Comparison of ENCODE assay signal across 13 cellular contexts in the genomic region with DNA sequence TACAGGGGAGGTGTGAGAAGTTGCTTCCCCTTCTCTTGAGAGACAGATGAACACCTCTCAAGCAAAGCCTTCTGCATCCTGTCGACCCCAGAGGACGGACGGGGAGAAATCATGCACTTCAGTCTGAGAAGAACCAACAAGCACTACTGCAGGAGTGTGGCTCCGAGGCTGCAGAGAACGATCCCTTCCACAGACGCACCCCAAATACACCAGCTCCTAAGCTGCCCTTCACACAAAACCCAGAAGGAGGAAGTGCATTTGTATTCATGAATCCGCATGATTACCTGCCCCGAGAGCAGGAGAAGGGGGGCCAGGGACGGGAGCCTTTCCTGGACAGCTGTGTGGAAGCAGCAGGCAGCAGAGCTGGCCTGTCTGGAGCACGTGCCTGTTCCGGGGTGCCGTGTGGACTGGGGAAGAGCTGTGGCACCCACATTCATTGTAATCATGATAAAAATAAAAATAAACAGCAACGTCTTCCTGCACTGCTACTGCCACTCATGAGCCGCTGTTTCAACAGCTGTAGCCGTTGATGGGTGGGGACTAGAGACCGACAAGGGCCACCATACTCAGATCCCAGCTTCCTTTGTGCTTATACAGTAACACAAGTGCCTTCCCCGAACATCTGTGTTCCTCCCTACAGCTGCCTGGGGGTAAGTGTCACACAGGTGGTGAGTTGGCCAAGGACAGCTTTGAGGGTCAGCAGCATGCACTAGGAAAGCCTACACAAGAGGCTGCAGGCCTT. TPM values are rescaled to one million over a fixed set of nuclear protein-coding genes. Genes with fewer than 3 reads are reported as not detected.
A peak's percentile ranks its signal among the peaks of the same experiment; 100 is the strongest.
DNase-seq lines count a peak whose midpoint lies in the region; ATAC-seq lines count a peak whose summit lies in the region.
"Had no signal": no experiment of that assay in that cellular context is flagged by ENCODE, and none has a peak within 500 bp of the region (broad histone marks: within the 10 kb centered on the region; RNA-seq: fewer than 3 reads in every experiment).

No MANE protein-coding gene starts in this region.

- POLR2A ChIA-PET in T-cell (lab: Charles Lee), result no interaction called here
- POLR2A ChIA-PET in naive thymus-derived CD4-positive, alpha-beta T cell (lab: Charles Lee), result no interaction called here

- ATAC-seq in GM21390 (IDR thresholded peaks at IDR 0.05; ENCODE audit: unreplicated experiment) (peak; percentile 43), T-cell (replicated peaks in 1 of 4) (peak; percentile 48 to 79 (median 60)), HG02981 (IDR thresholded peaks at IDR 0.05; ENCODE audit: unreplicated experiment) (no peak)
- ATAC-seq in naive thymus-derived CD4-positive, alpha-beta T cell, result peak; percentile 58

- H3K27ac Mint-ChIP-seq in T-cell, result peak overlapping the region; percentile 24 to 25
- H3K27ac Mint-ChIP-seq in naive thymus-derived CD4-positive, alpha-beta T cell, result peak overlapping the region in 8 of 9 donors; percentile 5 to 84 (median 64)
- H3K27ac Mint-ChIP-seq: nephron had no signal

- H3K9me3 ChIP-seq in naive thymus-derived CD4-positive, alpha-beta T cell (ENCODE audit: control insufficient read depth in 2 of 3, low read length in 3 of 3), result no peaks in the 10 kb centered on the region
- H3K9me3 ChIP-seq: Peyer's patch had no signal

- peaks cover 10 to 16% (median 13%) of the 10 kb centered on the region in 3 donors for H3K4me1 Mint-ChIP-seq in T-cell
- H3K4me1 Mint-ChIP-seq in naive thymus-derived CD4-positive, alpha-beta T cell, result peaks cover 9 to 23% (median 13%) of the 10 kb centered on the region in 7 donors

- no peak overlapping the region for H3K27ac ChIP-seq in naive thymus-derived CD4-positive, alpha-beta T cell (ENCODE audit: low read depth, low read length)
- H3K27ac ChIP-seq: Peyer's patch had no signal

- H3K36me3 ChIP-seq in naive thymus-derived CD4-positive, alpha-beta T cell (ENCODE audit: control insufficient read depth in 2 of 3, insufficient read depth in 3 of 3, low read length in 3 of 3), result peaks cover 0 to 2% (median 0%) of the 10 kb centered on the region in 3 experiments

- intact Hi-C loops in naive thymus-derived CD4-positive, alpha-beta T cell (cut with micrococcal nuclease), result no loop called here
- intact Hi-C loops in head of caudate nucleus (cut with DNase I), result no loop called here

- H3K36me3 Mint-ChIP-seq in T-cell, result peaks cover 45% of the 10 kb centered on the region
- H3K36me3 Mint-ChIP-seq in naive thymus-derived CD4-positive, alpha-beta T cell, result peaks cover 9 to 41% (median 26%) of the 10 kb centered on the region in 5 donors

- peak overlapping the region; percentile 18 to 71 (median 52) for H3K4me3 Mint-ChIP-seq in T-cell
- H3K4me3 Mint-ChIP-seq in naive thymus-derived CD4-positive, alpha-beta T cell, result peak overlapping the region in 9 of 10 donors; percentile 49 to 78 (median 72)
- H3K4me3 Mint-ChIP-seq: nephron had no signal

- H3K4me3 ChIP-seq in naive thymus-derived CD4-positive, alpha-beta T cell (ENCODE audit: low read length), result no peak overlapping the region
- H3K4me3 ChIP-seq: Peyer's patch had no signal

- CTCF ChIA-PET in T-cell (lab: Charles Lee), result interaction anchor here (0.8 kb wide), 2 partner anchors 37 kb away, joined by 3 read pairs; no protein-coding TSS in a partner anchor
- CTCF ChIA-PET in naive thymus-derived CD4-positive, alpha-beta T cell (lab: Charles Lee), result no interaction called here

- no peaks in the 10 kb centered on the region for H3K9me3 Mint-ChIP-seq in T-cell
- H3K9me3 Mint-ChIP-seq in naive thymus-derived CD4-positive, alpha-beta T cell, result peaks cover 0 to 3% (median 0%) of the 10 kb centered on the region in 11 donors

- DNase-seq in DMS153 (lab: John Stamatoyannopoulos, UW) (peak; percentile 76), T-cell (peak in 1 of 34 experiments; percentile 24), head of caudate nucleus (no peak), inferior parietal cortex (ENCODE audit: extremely low spot score) (no peak)
- peak in 3 of 9 donors; percentile 13 to 34 (median 14) for DNase-seq in naive thymus-derived CD4-positive, alpha-beta T cell
- no peak for DNase-seq in stimulated activated CD8-positive, alpha-beta memory T cell treated with anti-CD3 and anti-CD28 coated beads, Interleukin-4, amount 100 ng/mL, for 48 hours
- DNase-seq: activated T-cell treated with anti-CD3 and anti-CD28 coated beads, Interleukin-2, amount 50 U/mL, for 1 hour; erythroblast; NCI-H187; Peyer's patch had no signal

- H3K27me3 ChIP-seq in naive thymus-derived CD4-positive, alpha-beta T cell (ENCODE audit: control insufficient read depth in 2 of 2, insufficient read depth in 2 of 2, low read length in 2 of 2), result no peaks in the 10 kb centered on the region
- H3K27me3 ChIP-seq: Peyer's patch had no signal

- no peaks in the 10 kb centered on the region for H3K27me3 Mint-ChIP-seq in T-cell
- H3K27me3 Mint-ChIP-seq in naive thymus-derived CD4-positive, alpha-beta T cell, result no peaks in the 10 kb centered on the region

- no peaks in the 10 kb centered on the region for H3K4me1 ChIP-seq in naive thymus-derived CD4-positive, alpha-beta T cell (ENCODE audit: control insufficient read depth in 2 of 2, insufficient read depth in 2 of 2, low read length in 2 of 2)
- H3K4me1 ChIP-seq: Peyer's patch had no signal

RNA-seq across cellular contexts. Expression of gene ACSL1, which starts 42.9 kb away (rescaled TPM):
- 10 to 100 TPM in 3 of 5 donors, 1 to 10 TPM in 2; 8.6 to 13.7 (median 11.3) TPM for total RNA-seq in T-cell
- 10 to 100 TPM in 4 of 5 experiments, 1 to 10 TPM in 1; 9.5 to 80.1 (median 20.4) TPM for total RNA-seq in naive thymus-derived CD4-positive, alpha-beta T cell
- 1 to 10 TPM; 5.7 to 6.2 TPM for polyA plus RNA-seq in naive thymus-derived CD4-positive, alpha-beta T cell

RNA-seq across cellular contexts. Expression of gene CENPU, which starts 49.0 kb away (rescaled TPM):
- 1 to 10 TPM; 1.5 to 7.8 (median 3.0) TPM for total RNA-seq in T-cell
- total RNA-seq in naive thymus-derived CD4-positive, alpha-beta T cell, result 10 to 100 TPM in 1 of 5 experiments, 1 to 10 TPM in 4; 1.1 to 43.8 (median 3.1) TPM
- polyA plus RNA-seq in naive thymus-derived CD4-positive, alpha-beta T cell, result 1 to 10 TPM; 1.9 to 2.7 TPM
